In genomic region chrX:13092455-13092941, GRCh38 we compare ENCODE assay signal across 8 cellular contexts. TPM values are rescaled to one million over a fixed set of nuclear protein-coding genes. Genes with fewer than 3 reads are reported as not detected.
DNase-seq lines count a peak whose midpoint lies in the region; ATAC-seq and TF ChIP-seq lines count a peak whose summit lies in the region.

No MANE protein-coding gene starts in this region.

- no peak overlapping the region for H3K27ac ChIP-seq in MM.1S (ENCODE audit: low read length)

- ATAC-seq in GM18867 (IDR thresholded peaks at IDR 0.05; ENCODE audit: unreplicated experiment) (peak; percentile 76), HG03060 (IDR thresholded peaks at IDR 0.05; ENCODE audit: low read depth, unreplicated experiment) (peak; percentile 34), activated B cell treated with CpG ODN at 0.5 μM for 24 hours (ENCODE audit: low read depth) (peak; percentile 78)

- H3K27me3 ChIP-seq in MM.1S (replicated peaks; ENCODE audit: insufficient read depth, low read length) = no peaks in the 10 kb centered on the region

- H3K36me3 ChIP-seq in MM.1S (replicated peaks; ENCODE audit: insufficient read depth, low read length) = no peaks in the 10 kb centered on the region

- TF ChIP-seq CTCF in activated B cell treated with CpG ODN at 0.5 μM for 24 hours (IDR thresholded peaks at IDR 0.05) (no peak), MM.1S (IDR thresholded peaks at IDR 0.05; ENCODE audit: low read length) (no peak)

- no peaks in the 10 kb centered on the region for H4K20me1 ChIP-seq in MM.1S (ENCODE audit: insufficient read depth, low read length)

- CTCF ChIA-PET in activated B cell treated with CpG ODN at 0.5 μM for 24 hours (lab: Charles Lee) = interaction anchor here (0.7 to 5.2 kb wide), 30 partner anchors 11 to 415 kb away, joined by 3 to 142 read pairs (median 5); partner anchors contain the start of gene TMSB4X

- POLR2A ChIA-PET in activated B cell treated with CpG ODN at 0.5 μM for 24 hours (lab: Charles Lee) = interaction anchor here (0.9 to 15.8 kb wide), 18 partner anchors 11 to 396 kb away, joined by 3 to 847 read pairs (median 13); partner anchors contain the start of gene TMSB4X

- peak overlapping the region; percentile 84 for H3K27ac Mint-ChIP-seq in activated B cell treated with CpG ODN at 0.5 μM for 24 hours

- H3K9me3 Mint-ChIP-seq in activated B cell treated with CpG ODN at 0.5 μM for 24 hours = no peaks in the 10 kb centered on the region

- H3K4me2 ChIP-seq in MM.1S (ENCODE audit: low read depth, low read length) = no peak overlapping the region

- no peak overlapping the region for H3K9ac ChIP-seq in MM.1S (ENCODE audit: low read length)

- H3K79me2 ChIP-seq in MM.1S (ENCODE audit: low read length) = no peaks in the 10 kb centered on the region

- H3K4me1 ChIP-seq in MM.1S (ENCODE audit: low read length) = peaks cover 9% of the 10 kb centered on the region

- peaks cover 7% of the 10 kb centered on the region; the same call in 1 of the 2 replicates for H3F3A ChIP-seq in MM.1S (ENCODE audit: insufficient read depth, low read length)

- intact Hi-C loops in activated B cell treated with CpG ODN at 0.5 μM for 24 hours (cut with micrococcal nuclease) = loop anchor here (1.0 to 5.0 kb wide), 15 partner anchors 18 to 938 kb away; partner anchors contain the start of genes OFD1, TCEANC and TRAPPC2

- H3K27me3 Mint-ChIP-seq in activated B cell treated with CpG ODN at 0.5 μM for 24 hours = no peaks in the 10 kb centered on the region

- H3K9me3 ChIP-seq in MM.1S (replicated peaks; ENCODE audit: insufficient read depth, low read length) = no peaks in the 10 kb centered on the region

- H3K4me1 Mint-ChIP-seq in activated B cell treated with CpG ODN at 0.5 μM for 24 hours = peaks cover 69% of the 10 kb centered on the region

- no peak overlapping the region for H3K4me3 ChIP-seq in MM.1S (ENCODE audit: low read length)

- peak overlapping the region; percentile 62 for H3K4me3 Mint-ChIP-seq in activated B cell treated with CpG ODN at 0.5 μM for 24 hours

- no peaks in the 10 kb centered on the region for H3K36me3 Mint-ChIP-seq in activated B cell treated with CpG ODN at 0.5 μM for 24 hours (ENCODE audit: low read depth)

- H3K9me2 ChIP-seq in MM.1S (replicated peaks; ENCODE audit: insufficient read depth, low read length) = no peaks in the 10 kb centered on the region

- H2AFZ ChIP-seq in MM.1S (ENCODE audit: low read length) = no peak overlapping the region

- DNase-seq in activated B cell treated with CpG ODN at 0.5 μM for 24 hours = peak; percentile 34
- peak; percentile 42 for DNase-seq in dermis blood vessel endothelial cell
- peak; percentile 37 for DNase-seq in stimulated activated CD8-positive, alpha-beta memory T cell treated with anti-CD3 and anti-CD28 coated beads, Interleukin-15, amount 100 ng/mL, for 1 hour (ENCODE audit: low read depth)
- no peak for DNase-seq in MM.1S
- no peak for DNase-seq in cerebellar nuclear complex (lab: John Stamatoyannopoulos, UW)
- DNase-seq in NCI-H1417 treated with DMSO at 0.1 percent for 48 hours (lab: John Stamatoyannopoulos, UW) = no peak

RNA-seq across cellular contexts. Expression of gene FAM9C, which starts 48.1 kb away (rescaled TPM):
- not detected in 2 replicates for total RNA-seq in activated B cell treated with CpG ODN at 0.5 μM for 24 hours
- 0.05 TPM in 1 of 2 replicates, not detected in the other for total RNA-seq in dermis blood vessel endothelial cell

Comparison
In these comparisons a context has a peak if more than half of its experiments do, and no peak if none do; other contexts are left out.
1. DNase-seq: peak in activated B cell treated with CpG ODN at 0.5 μM for 24 hours (single experiment), dermis blood vessel endothelial cell (single experiment) and stimulated activated CD8-positive, alpha-beta memory T cell treated with anti-CD3 and anti-CD28 coated beads, Interleukin-15, amount 100 ng/mL, for 1 hour (single experiment); none in MM.1S (single experiment), cerebellar nuclear complex (0 of 2) and NCI-H1417 treated with DMSO at 0.1 percent for 48 hours (single experiment).
2. Peak in every context shown above with its lines, with median percentiles within 50 percentile points of each other: ATAC-seq.